ENCODE assay signal across 1 cellular context in genomic region chr10:71763352-71764127, GRCh38.
TF ChIP-seq lines count a peak whose summit lies in the region.

No MANE protein-coding gene starts in this region.

TF ChIP-seq in SK-N-SH, 30 proteins besides CTCF, POLR2A, EP300 and RAD21 (continued from another document):
- TF ChIP-seq NRF1 (IDR thresholded peaks at IDR 0.05; ENCODE audit: low read depth, low read length) = no peak
- TF ChIP-seq FOXM1 (IDR thresholded peaks at IDR 0.05; ENCODE audit: low read depth) = no peak
- TF ChIP-seq USF1 (IDR thresholded peaks at IDR 0.05; ENCODE audit: borderline replicate concordance, low read depth) = no peak
- no peak for TF ChIP-seq SMC3 (IDR thresholded peaks at IDR 0.05; ENCODE audit: low read depth, low read length)
- TF ChIP-seq FOXJ3 (CRISPR knock-in tag; IDR thresholded peaks at IDR 0.05) = no peak
- no peak for TF ChIP-seq IRF3 (IDR thresholded peaks at IDR 0.05; ENCODE audit: low read depth, low read length)
- no peak for TF ChIP-seq MXI1 (IDR thresholded peaks at IDR 0.05; ENCODE audit: low read depth, low read length)
- no peak for TF ChIP-seq NFIC (IDR thresholded peaks at IDR 0.05; ENCODE audit: borderline replicate concordance)
- TF ChIP-seq POLR2AphosphoS5 (IDR thresholded peaks at IDR 0.05; ENCODE audit: low read depth, low read length) = no peak
- TF ChIP-seq ELF1 (IDR thresholded peaks at IDR 0.05) = no peak
- no peak for TF ChIP-seq SIN3A (IDR thresholded peaks at IDR 0.05; ENCODE audit: borderline replicate concordance, low read depth, low read length)
- no peak for TF ChIP-seq EZH2phosphoT487 (IDR thresholded peaks at IDR 0.05; ENCODE audit: borderline replicate concordance, low read depth)
- TF ChIP-seq YY1 (IDR thresholded peaks at IDR 0.05; ENCODE audit: low read depth) = no peak
- no peak for TF ChIP-seq TAF1 (IDR thresholded peaks at IDR 0.05; ENCODE audit: borderline replicate concordance, low read depth, low read length)
- no peak for TF ChIP-seq RCOR1 (IDR thresholded peaks at IDR 0.05; ENCODE audit: low read length)
